In the genomic region with DNA sequence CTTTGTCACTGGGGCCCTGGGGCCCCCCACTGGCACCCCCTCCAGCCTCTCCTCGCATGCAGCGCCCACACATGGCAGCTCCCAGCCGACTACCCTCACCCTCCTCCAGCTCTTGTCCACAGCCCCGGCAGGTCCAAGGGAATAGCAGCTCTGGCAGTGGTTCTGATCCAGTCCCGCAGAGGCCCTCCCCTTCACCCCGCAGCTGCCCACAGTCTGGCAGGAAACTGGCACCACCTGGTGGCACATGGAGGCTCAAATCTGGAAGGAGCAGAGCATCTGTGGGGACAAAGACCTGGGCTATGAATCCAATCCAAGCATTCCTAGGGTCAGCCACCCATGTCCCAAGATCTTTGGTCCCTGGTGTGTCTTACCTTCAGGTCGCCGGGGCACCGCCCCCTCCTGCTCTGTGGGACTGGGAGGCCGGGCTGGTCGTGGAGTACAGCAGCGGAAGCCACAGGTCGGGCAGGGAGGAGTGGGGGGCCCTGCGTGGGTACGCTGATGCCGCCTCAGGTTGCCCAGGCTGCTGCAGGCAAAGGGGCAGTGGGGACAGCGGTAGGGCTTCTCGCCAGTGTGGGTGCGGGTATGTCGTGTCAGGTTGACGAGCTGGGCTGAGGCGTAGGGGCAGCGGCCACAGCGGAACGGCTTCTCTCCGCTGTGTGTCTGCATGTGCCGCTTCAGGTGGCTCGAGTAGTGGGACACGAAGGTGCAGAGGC, we compare ENCODE assay signal across 9 cellular contexts. TPM values are rescaled to one million over a fixed set of nuclear protein-coding genes. Genes with fewer than 3 reads are reported as not detected.
DNase-seq lines count a peak whose midpoint lies in the region; ATAC-seq and TF ChIP-seq lines count a peak whose summit lies in the region.
"Had no signal": no experiment of that assay in that cellular context is flagged by ENCODE, and none has a peak within 500 bp of the region (broad histone marks: within the 10 kb centered on the region; RNA-seq: fewer than 3 reads in every experiment).

No MANE protein-coding gene starts in this region.

- peak overlapping the region; percentile 92 for H3K27ac ChIP-seq in 22Rv1

- H3K4me3 Mint-ChIP-seq in type B pancreatic cell = no peak overlapping the region

- peak; percentile 42 for TF ChIP-seq CTCF in 22Rv1 (IDR thresholded peaks at IDR 0.05)
- peak; percentile 33 for TF ChIP-seq CTCF in GM10266 (IDR thresholded peaks at IDR 0.05; ENCODE audit: control insufficient read depth, insufficient read depth, low read depth, missing control alignments)
- TF ChIP-seq CTCF in type B pancreatic cell (conservative IDR thresholded peaks at IDR 0.05) = no peak

- intact Hi-C loops in head of caudate nucleus (cut with DNase I) = no loop called here

- in situ Hi-C loops in SK-MEL-5 (cut with HindIII; ENCODE audit: low pct_unique_long_range_greater_than_20kb, low sequenced_read_pairs) = no loop called here

- no peaks in the 10 kb centered on the region for H3K27me3 Mint-ChIP-seq in type B pancreatic cell

- H3K4me1 Mint-ChIP-seq in type B pancreatic cell (ENCODE audit: unreplicated experiment) = peaks cover 24% of the 10 kb centered on the region

- DNase-seq in GM10266 (ENCODE audit: extremely low spot score) = no peak
- DNase-seq in SK-MEL-5 (ENCODE audit: low read depth, low spot score) = peak; percentile 51
- peak in 25 of 42 donors; percentile 7 to 59 (median 34) for DNase-seq in head of caudate nucleus
- no peak for DNase-seq in NCI-H146 (lab: John Stamatoyannopoulos, UW)
- no peak for DNase-seq in dedifferentiated amniotic fluid mesenchymal stem cell (ENCODE audit: extremely low spot score)
- no peak for DNase-seq in type B pancreatic cell (ENCODE audit: extremely low spot score, unreplicated experiment)
- DNase-seq: stimulated activated CD8-positive, alpha-beta memory T cell treated with anti-CD3 and anti-CD28 coated beads, Interleukin-4, amount 100 ng/mL, for 48 hours had no signal

- H3K36me3 Mint-ChIP-seq in type B pancreatic cell = peaks cover 17% of the 10 kb centered on the region

- no peak overlapping the region for H3K27ac Mint-ChIP-seq in type B pancreatic cell

- no peak for ATAC-seq in HG02884 (IDR thresholded peaks at IDR 0.05; ENCODE audit: unreplicated experiment)

- no peaks in the 10 kb centered on the region for H3K9me3 Mint-ChIP-seq in type B pancreatic cell

RNA-seq across cellular contexts. Expression of a gene that starts 2.3 kb away (rescaled TPM):
- 9.3 and 10.1 TPM in 2 replicates for total RNA-seq in SK-MEL-5 (2014; rRNA removed; shearing (Covaris generic))
- 19.8 and 21.5 TPM in 2 replicates for polyA plus RNA-seq in SK-MEL-5 (2015; cell fraction: cytosol; rRNA removed)
- polyA plus RNA-seq in SK-MEL-5 (2015; cell fraction: nucleus; rRNA removed) = 43.7 and 57.1 TPM in 2 replicates
- total RNA-seq in type B pancreatic cell (ENCODE audit: low replicate concordance) = 25.3 and 25.9 TPM in 2 replicates

RNA-seq across cellular contexts. Expression of a gene that starts 7.8 kb away (rescaled TPM):
- 229 and 234 TPM in 2 replicates for total RNA-seq in SK-MEL-5 (2014; rRNA removed; shearing (Covaris generic))
- polyA plus RNA-seq in SK-MEL-5 (2015; cell fraction: cytosol; rRNA removed) = 183 and 218 TPM in 2 replicates
- 154 and 181 TPM in 2 replicates for polyA plus RNA-seq in SK-MEL-5 (2015; cell fraction: nucleus; rRNA removed)
- total RNA-seq in type B pancreatic cell (ENCODE audit: low replicate concordance) = 74.7 and 94.3 TPM in 2 replicates

RNA-seq across cellular contexts. Expression of a gene that starts 8.1 kb away (rescaled TPM):
- total RNA-seq in SK-MEL-5 (2014; rRNA removed; shearing (Covaris generic)) = 32.8 and 36.9 TPM in 2 replicates
- 24.1 and 24.7 TPM in 2 replicates for polyA plus RNA-seq in SK-MEL-5 (2015; cell fraction: cytosol; rRNA removed)
- 114 and 117 TPM in 2 replicates for polyA plus RNA-seq in SK-MEL-5 (2015; cell fraction: nucleus; rRNA removed)
- total RNA-seq in type B pancreatic cell (ENCODE audit: low replicate concordance) = 43.9 and 56.0 TPM in 2 replicates

RNA-seq across cellular contexts. Expression of a gene that starts 21.7 kb away (rescaled TPM):
- total RNA-seq in SK-MEL-5 (2014; rRNA removed; shearing (Covaris generic)) = 99.9 and 100.0 TPM in 2 replicates
- 77.6 and 90.1 TPM in 2 replicates for polyA plus RNA-seq in SK-MEL-5 (2015; cell fraction: cytosol; rRNA removed)
- polyA plus RNA-seq in SK-MEL-5 (2015; cell fraction: nucleus; rRNA removed) = 236 and 284 TPM in 2 replicates
- total RNA-seq in type B pancreatic cell (ENCODE audit: low replicate concordance) = 74.2 and 76.5 TPM in 2 replicates

RNA-seq across cellular contexts. Expression of a gene that starts 31.1 kb away (rescaled TPM):
- total RNA-seq in SK-MEL-5 (2014; rRNA removed; shearing (Covaris generic)) = 111 and 116 TPM in 2 replicates
- 113 and 143 TPM in 2 replicates for polyA plus RNA-seq in SK-MEL-5 (2015; cell fraction: cytosol; rRNA removed)
- 63.4 and 73.9 TPM in 2 replicates for polyA plus RNA-seq in SK-MEL-5 (2015; cell fraction: nucleus; rRNA removed)
- 80.4 and 95.3 TPM in 2 replicates for total RNA-seq in type B pancreatic cell (ENCODE audit: low replicate concordance)

Comparison
In these comparisons a context has a peak if more than half of its experiments do, and no peak if none do; other contexts are left out.
1. DNase-seq: peak in SK-MEL-5 (single experiment) and head of caudate nucleus (25 of 42); none in GM10266 (single experiment), NCI-H146 (single experiment), dedifferentiated amniotic fluid mesenchymal stem cell (single experiment) and type B pancreatic cell (single experiment).